1 cellular context compared by ENCODE assay signal in genomic region chr6:30748851-30749540, GRCh38.
TF ChIP-seq lines count a peak whose summit lies in the region.

No MANE protein-coding gene starts in this region.

TF ChIP-seq in A549, 52 proteins besides CTCF, POLR2A, EP300 and RAD21 (continued from another document):
- TF ChIP-seq REST (IDR thresholded peaks at IDR 0.05) (no peak), ZNF302 (CRISPR knock-in tag; IDR thresholded peaks at IDR 0.05) (no peak)
